ENCODE assay signal across 11 cellular contexts in genomic region chr17:40602445-40603443, GRCh38. TPM values are rescaled to one million over a fixed set of nuclear protein-coding genes. Genes with fewer than 3 reads are reported as not detected.
DNase-seq lines count a peak whose midpoint lies in the region; ATAC-seq, FAIRE-seq and TF ChIP-seq lines count a peak whose summit lies in the region.
"Had no signal": no experiment of that assay in that cellular context is flagged by ENCODE, and none has a peak within 500 bp of the region (broad histone marks: within the 10 kb centered on the region; RNA-seq: fewer than 3 reads in every experiment).

No MANE protein-coding gene starts in this region.

- POLR2A ChIA-PET in activated CD4-positive, alpha-beta memory T cell treated with anti-CD3 and anti-CD28 coated beads for 36 hours (lab: Charles Lee) = interaction anchor here (0.6 to 5.0 kb wide), 12 partner anchors 12 to 158 kb away, joined by 3 to 166 read pairs (median 4); partner anchors contain the start of genes CCR7 and SMARCE1

- DNase-seq in GM18507 (ENCODE audit: extremely low spot score, insufficient read length, low read depth) (no peak), hepatic stellate cell (ENCODE audit: low spot score) (no peak), gastrocnemius medialis (no peak)
- peak; percentile 89 for DNase-seq in activated CD4-positive, alpha-beta memory T cell treated with anti-CD3 and anti-CD28 coated beads for 36 hours
- peak; percentile 46 for DNase-seq in effector CD8-positive, alpha-beta T cell (lab: John Stamatoyannopoulos, UW)
- peak; percentile 62 to 76 for DNase-seq in stimulated activated CD4-positive, alpha-beta T cell treated with anti-CD3 and anti-CD28 coated beads, Interleukin-4, amount 100 ng/mL, for 48 hours (ENCODE audit: low read depth in 2 of 2)
- DNase-seq: DMS 273 treated with DMSO at 0.1 percent for 48 hours, MG63 had no signal

- H3K27me3 ChIP-seq in gastrocnemius medialis = no peaks in the 10 kb centered on the region
- H3K27me3 ChIP-seq: MG63 had no signal

- no peaks in the 10 kb centered on the region for H3K36me3 ChIP-seq in gastrocnemius medialis
- H3K36me3 ChIP-seq: MG63 had no signal

- in situ Hi-C loops in gastrocnemius medialis (cut with MboI; ENCODE audit: low sequenced_read_pairs in 4 of 4) = loop anchor here in 1 of 4 donors (25.0 kb wide), 1 partner anchor 1060 kb away; no protein-coding TSS in a partner anchor

- intact Hi-C loops in activated CD4-positive, alpha-beta memory T cell treated with anti-CD3 and anti-CD28 coated beads for 36 hours (cut with micrococcal nuclease) = no loop called here
- intact Hi-C loops in gastrocnemius medialis (cut with DNase I; ENCODE audit: low total_unique reads) = no loop called here

- peak; percentile 85 for FAIRE-seq in GM18507 (lab: Jason Lieb, UNC)

- TF ChIP-seq POLR2A in gastrocnemius medialis (IDR thresholded peaks at IDR 0.05) = no peak

- no peak overlapping the region for H3K27ac ChIP-seq in gastrocnemius medialis

- H3K27ac Mint-ChIP-seq in activated CD4-positive, alpha-beta memory T cell treated with anti-CD3 and anti-CD28 coated beads for 36 hours = peak overlapping the region; percentile 99

- H3K36me3 Mint-ChIP-seq in activated CD4-positive, alpha-beta memory T cell treated with anti-CD3 and anti-CD28 coated beads for 36 hours = peaks cover 2% of the 10 kb centered on the region

- no peak for TF ChIP-seq CTCF in gastrocnemius medialis (IDR thresholded peaks at IDR 0.05 in 4 of 5, conservative IDR thresholded peaks at IDR 0.05 in 1 of 5)

- ATAC-seq in HG03442 (IDR thresholded peaks at IDR 0.05; ENCODE audit: unreplicated experiment) (no peak), GM18517 (IDR thresholded peaks at IDR 0.05; ENCODE audit: unreplicated experiment) (no peak), gastrocnemius medialis (no peak)

- no peaks in the 10 kb centered on the region for H3K9me3 ChIP-seq in gastrocnemius medialis
- H3K9me3 ChIP-seq: MG63 had no signal

- H3K27me3 Mint-ChIP-seq in activated CD4-positive, alpha-beta memory T cell treated with anti-CD3 and anti-CD28 coated beads for 36 hours = no peaks in the 10 kb centered on the region

- H3K4me1 ChIP-seq in gastrocnemius medialis = no peaks in the 10 kb centered on the region

- no peaks in the 10 kb centered on the region for H3K9me3 Mint-ChIP-seq in activated CD4-positive, alpha-beta memory T cell treated with anti-CD3 and anti-CD28 coated beads for 36 hours

- no peak overlapping the region for H3K4me3 ChIP-seq in gastrocnemius medialis
- H3K4me3 ChIP-seq: MG63 had no signal

- peaks cover 99% of the 10 kb centered on the region for H3K4me1 Mint-ChIP-seq in activated CD4-positive, alpha-beta memory T cell treated with anti-CD3 and anti-CD28 coated beads for 36 hours (ENCODE audit: low read depth)

- CTCF ChIA-PET in activated CD4-positive, alpha-beta memory T cell treated with anti-CD3 and anti-CD28 coated beads for 36 hours (lab: Charles Lee) = interaction anchor here (0.5 to 4.8 kb wide), 8 partner anchors 13 to 245 kb away, joined by 3 to 90 read pairs (median 5); no protein-coding TSS in a partner anchor

- peak overlapping the region; percentile 68 for H3K4me3 Mint-ChIP-seq in activated CD4-positive, alpha-beta memory T cell treated with anti-CD3 and anti-CD28 coated beads for 36 hours

RNA-seq across cellular contexts. Expression of gene CCR7, which starts 37.5 kb away (rescaled TPM):
- total RNA-seq in activated CD4-positive, alpha-beta memory T cell treated with anti-CD3 and anti-CD28 coated beads for 36 hours = 100 to 1,000 TPM; 137 to 145 TPM
- total RNA-seq in gastrocnemius medialis = under 1 TPM in 1 of 4 donors, not detected in 3; 0.11 TPM
- total RNA-seq: myocyte had no signal

RNA-seq across cellular contexts. Expression of gene SMARCE1, which starts 44.9 kb away (rescaled TPM):
- total RNA-seq in activated CD4-positive, alpha-beta memory T cell treated with anti-CD3 and anti-CD28 coated beads for 36 hours = 100 to 1,000 TPM; 103 to 104 TPM
- total RNA-seq in gastrocnemius medialis = 10 to 100 TPM; 48.0 to 74.7 (median 64.5) TPM

Comparison
In these comparisons a context has a peak if more than half of its experiments do, and no peak if none do; other contexts are left out.
1. DNase-seq: peak in activated CD4-positive, alpha-beta memory T cell treated with anti-CD3 and anti-CD28 coated beads for 36 hours (single experiment), effector CD8-positive, alpha-beta T cell (single experiment) and stimulated activated CD4-positive, alpha-beta T cell treated with anti-CD3 and anti-CD28 coated beads, Interleukin-4, amount 100 ng/mL, for 48 hours (2 of 2); none in GM18507 (single experiment), hepatic stellate cell (single experiment) and gastrocnemius medialis (0 of 2).
2. RNA of gene CCR7, which starts 37.5 kb away (total RNA-seq): 137 to 145 TPM in activated CD4-positive, alpha-beta memory T cell treated with anti-CD3 and anti-CD28 coated beads for 36 hours; 0.11 TPM in gastrocnemius medialis; every median in the first group is over 100 times any median in the second.